In the genomic region with DNA sequence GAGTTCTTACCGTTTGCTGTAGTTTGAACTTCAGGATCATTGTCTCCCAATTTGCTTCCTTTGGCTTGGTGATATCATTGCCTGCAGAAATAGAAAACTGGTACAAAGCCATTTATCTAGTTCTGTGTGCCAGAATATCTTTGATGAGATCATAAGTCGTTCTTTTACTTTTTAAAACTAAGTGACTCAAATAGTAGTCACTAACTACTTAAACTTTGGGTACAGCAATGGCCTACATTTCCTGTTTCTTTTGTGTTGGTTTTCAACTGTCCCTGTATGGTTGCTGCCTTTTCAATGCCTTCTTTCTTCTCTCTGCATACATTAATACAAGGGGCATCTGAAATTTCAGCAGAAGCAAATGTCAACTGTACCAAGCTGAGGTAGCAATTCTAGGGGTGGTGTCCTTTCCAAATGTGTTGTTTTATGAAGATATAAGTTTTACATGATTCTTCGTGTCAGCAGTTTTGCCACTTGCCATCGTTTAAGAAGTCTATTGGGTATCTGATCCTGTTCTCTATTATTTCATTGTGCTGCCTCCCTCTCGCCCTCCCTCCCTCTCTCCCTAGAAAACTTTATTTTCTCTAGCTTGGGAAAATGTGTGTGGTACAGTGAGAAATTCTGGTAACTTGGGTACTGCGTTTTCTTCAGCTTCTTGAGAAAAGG, we compare ENCODE assay signal across 13 cellular contexts.
DNase-seq lines count a peak whose midpoint lies in the region; ATAC-seq, FAIRE-seq and TF ChIP-seq lines count a peak whose summit lies in the region.
"Had no signal": no experiment of that assay in that cellular context is flagged by ENCODE, and none has a peak within 500 bp of the region (broad histone marks: within the 10 kb centered on the region; RNA-seq: fewer than 3 reads in every experiment).

No MANE protein-coding gene starts in this region.

- intact Hi-C loops in MCF 10A (cut with micrococcal nuclease), result no loop called here
- intact Hi-C loops in breast epithelium (cut with DNase I; ENCODE audit: low total_unique reads), result no loop called here
- intact Hi-C loops in naive thymus-derived CD4-positive, alpha-beta T cell (cut with micrococcal nuclease), result no loop called here

- no peak for TF ChIP-seq POLR2A in breast epithelium (IDR thresholded peaks at IDR 0.05)

- H3K9me3 Mint-ChIP-seq in MCF 10A (ENCODE audit: unreplicated experiment), result no peaks in the 10 kb centered on the region
- no peaks in the 10 kb centered on the region for H3K9me3 Mint-ChIP-seq in T-cell
- H3K9me3 Mint-ChIP-seq in stimulated activated naive CD8-positive, alpha-beta T cell treated with anti-CD3 and anti-CD28 coated beads, Interleukin-15, Interleukin-2, amounts not matched to agents 100 ng/mL and 50 ng/mL, for 24 hours, result no peaks in the 10 kb centered on the region
- peaks cover 0 to 2% (median 0%) of the 10 kb centered on the region in 11 donors for H3K9me3 Mint-ChIP-seq in naive thymus-derived CD4-positive, alpha-beta T cell
- H3K9me3 Mint-ChIP-seq: T-helper 1 cell treated with Interleukin-12 subunit alpha and Interleukin-12 subunit beta and Interleukin-4 antibody, amounts not matched to agents 30 μg/mL and 1 μg/mL, for 36 hours had no signal

- H3K36me3 ChIP-seq in breast epithelium, result no peaks in the 10 kb centered on the region
- H3K36me3 ChIP-seq in naive thymus-derived CD4-positive, alpha-beta T cell (ENCODE audit: control insufficient read depth in 2 of 3, insufficient read depth in 3 of 3, low read length in 3 of 3), result no peaks in the 10 kb centered on the region

- no peaks in the 10 kb centered on the region for H3K27me3 ChIP-seq in breast epithelium
- H3K27me3 ChIP-seq in naive thymus-derived CD4-positive, alpha-beta T cell (ENCODE audit: control insufficient read depth in 2 of 2, insufficient read depth in 2 of 2, low read length in 2 of 2), result no peaks in the 10 kb centered on the region

- no peak overlapping the region for H3K4me3 ChIP-seq in breast epithelium
- no peak overlapping the region for H3K4me3 ChIP-seq in fibroblast of pulmonary artery (replicated peaks; ENCODE audit: low read depth, low read length)
- H3K4me3 ChIP-seq in naive thymus-derived CD4-positive, alpha-beta T cell (ENCODE audit: low read length), result no peak overlapping the region

- H3K36me3 Mint-ChIP-seq in MCF 10A (ENCODE audit: insufficient read depth, unreplicated experiment) (no peaks in the 10 kb centered on the region), T-cell (peaks cover 38% of the 10 kb centered on the region)
- peaks cover 23% of the 10 kb centered on the region for H3K36me3 Mint-ChIP-seq in stimulated activated naive CD8-positive, alpha-beta T cell treated with anti-CD3 and anti-CD28 coated beads, Interleukin-15, Interleukin-2, amounts not matched to agents 100 ng/mL and 50 ng/mL, for 24 hours (ENCODE audit: low read depth)
- peaks cover 4 to 32% (median 18%) of the 10 kb centered on the region in 5 donors for H3K36me3 Mint-ChIP-seq in naive thymus-derived CD4-positive, alpha-beta T cell

- H3K27ac Mint-ChIP-seq in MCF 10A (ENCODE audit: low read depth, unreplicated experiment) (peak overlapping the region; percentile 66), T-cell (peak overlapping the region; percentile 18 to 74)
- H3K27ac Mint-ChIP-seq in stimulated activated naive CD8-positive, alpha-beta T cell treated with anti-CD3 and anti-CD28 coated beads, Interleukin-15, Interleukin-2, amounts not matched to agents 100 ng/mL and 50 ng/mL, for 24 hours, result peak overlapping the region; percentile 22
- peak overlapping the region in 2 of 9 donors; percentile 12 to 13 for H3K27ac Mint-ChIP-seq in naive thymus-derived CD4-positive, alpha-beta T cell
- H3K27ac Mint-ChIP-seq: T-helper 1 cell treated with Interleukin-12 subunit alpha and Interleukin-12 subunit beta and Interleukin-4 antibody, amounts not matched to agents 30 μg/mL and 1 μg/mL, for 36 hours had no signal

- no peaks in the 10 kb centered on the region for H3K9me3 ChIP-seq in breast epithelium
- no peaks in the 10 kb centered on the region for H3K9me3 ChIP-seq in naive thymus-derived CD4-positive, alpha-beta T cell (ENCODE audit: control insufficient read depth in 2 of 3, low read length in 3 of 3)

- BruUV-seq in MCF 10A (replicated peaks; lab: Mats Ljungman, UMichigan), result no TSS peak

- H3K4me1 Mint-ChIP-seq in MCF 10A (ENCODE audit: insufficient read depth, unreplicated experiment), result peaks cover 13% of the 10 kb centered on the region
- peaks cover 27 to 31% (median 31%) of the 10 kb centered on the region in 3 donors for H3K4me1 Mint-ChIP-seq in T-cell
- H3K4me1 Mint-ChIP-seq in stimulated activated naive CD8-positive, alpha-beta T cell treated with anti-CD3 and anti-CD28 coated beads, Interleukin-15, Interleukin-2, amounts not matched to agents 100 ng/mL and 50 ng/mL, for 24 hours (ENCODE audit: low read depth), result peaks cover 26% of the 10 kb centered on the region
- peaks cover 9 to 36% (median 18%) of the 10 kb centered on the region in 7 donors for H3K4me1 Mint-ChIP-seq in naive thymus-derived CD4-positive, alpha-beta T cell

- no peak overlapping the region for H3K27ac ChIP-seq in breast epithelium
- H3K27ac ChIP-seq in naive thymus-derived CD4-positive, alpha-beta T cell (ENCODE audit: low read depth, low read length), result no peak overlapping the region

- POLR2A ChIA-PET in MCF 10A (lab: Yijun Ruan, JAX), result interaction anchor here (0.6 kb wide), 1 partner anchor 1111 kb away, joined by 6 read pairs; no protein-coding TSS in a partner anchor
- POLR2A ChIA-PET in T-cell (lab: Charles Lee), result no interaction called here
- POLR2A ChIA-PET in naive thymus-derived CD4-positive, alpha-beta T cell (lab: Charles Lee), result interaction anchor here (0.6 kb wide), 2 partner anchors 8 to 280 kb away, joined by 3 to 5 read pairs; no protein-coding TSS in a partner anchor

- TF ChIP-seq CTCF in MCF 10A (IDR thresholded peaks at IDR 0.05; ENCODE audit: unreplicated experiment), result no peak
- TF ChIP-seq CTCF in breast epithelium (IDR thresholded peaks at IDR 0.05), result no peak
- no peak for TF ChIP-seq CTCF in fibroblast of pulmonary artery (IDR thresholded peaks at IDR 0.05; ENCODE audit: low read length, missing control alignments)

- CTCF ChIA-PET in MCF 10A (lab: Yijun Ruan, JAX) (no interaction called here), T-cell (lab: Charles Lee) (no interaction called here)
- CTCF ChIA-PET in naive thymus-derived CD4-positive, alpha-beta T cell (lab: Charles Lee), result no interaction called here

- peak; percentile 5 for DNase-seq in MCF 10A (ENCODE audit: unreplicated experiment)
- DNase-seq in breast epithelium (ENCODE audit: low spot score in 2 of 2), result no peak
- DNase-seq in T-cell, result no peak
- DNase-seq in fibroblast of pulmonary artery (ENCODE audit: low read depth), result peak; percentile 22
- no peak for DNase-seq in frontal cortex (ENCODE audit: low spot score in 2 of 2)
- no peak for DNase-seq in naive thymus-derived CD4-positive, alpha-beta T cell
- DNase-seq: effector CD8-positive, alpha-beta T cell; Kasumi-1; NCI-H510A treated with DMSO at 0.1 percent for 48 hours; occipital lobe had no signal

- no peak for ATAC-seq in T-cell (replicated peaks in 1 of 4)
- ATAC-seq in naive thymus-derived CD4-positive, alpha-beta T cell, result no peak
- no peak for ATAC-seq in GM18909 (IDR thresholded peaks at IDR 0.05; ENCODE audit: poor library complexity, unreplicated experiment)

- no peaks in the 10 kb centered on the region for H3K4me1 ChIP-seq in breast epithelium
- H3K4me1 ChIP-seq in naive thymus-derived CD4-positive, alpha-beta T cell (ENCODE audit: control insufficient read depth in 2 of 2, insufficient read depth in 2 of 2, low read length in 2 of 2), result no peaks in the 10 kb centered on the region

- H3K27me3 Mint-ChIP-seq in MCF 10A (ENCODE audit: insufficient read depth, unreplicated experiment), result no peaks in the 10 kb centered on the region
- no peaks in the 10 kb centered on the region for H3K27me3 Mint-ChIP-seq in T-cell
- no peaks in the 10 kb centered on the region for H3K27me3 Mint-ChIP-seq in stimulated activated naive CD8-positive, alpha-beta T cell treated with anti-CD3 and anti-CD28 coated beads, Interleukin-15, Interleukin-2, amounts not matched to agents 100 ng/mL and 50 ng/mL, for 24 hours
- H3K27me3 Mint-ChIP-seq in naive thymus-derived CD4-positive, alpha-beta T cell, result no peaks in the 10 kb centered on the region

- FAIRE-seq in frontal cortex (lab: Jason Lieb, UNC), result no peak

- no peak overlapping the region for H3K4me3 Mint-ChIP-seq in MCF 10A (ENCODE audit: unreplicated experiment)
- no peak overlapping the region for H3K4me3 Mint-ChIP-seq in T-cell
- H3K4me3 Mint-ChIP-seq in stimulated activated naive CD8-positive, alpha-beta T cell treated with anti-CD3 and anti-CD28 coated beads, Interleukin-15, Interleukin-2, amounts not matched to agents 100 ng/mL and 50 ng/mL, for 24 hours, result no peak overlapping the region
- H3K4me3 Mint-ChIP-seq in naive thymus-derived CD4-positive, alpha-beta T cell, result no peak overlapping the region
- H3K4me3 Mint-ChIP-seq: T-helper 1 cell treated with Interleukin-12 subunit alpha and Interleukin-12 subunit beta and Interleukin-4 antibody, amounts not matched to agents 30 μg/mL and 1 μg/mL, for 36 hours had no signal

Comparison
In these comparisons a context has a peak if more than half of its experiments do, and no peak if none do; other contexts are left out.
1. DNase-seq: peak in MCF 10A (single experiment) and fibroblast of pulmonary artery (single experiment); none in breast epithelium (0 of 2), T-cell (0 of 34), frontal cortex (0 of 2) and naive thymus-derived CD4-positive, alpha-beta T cell (0 of 9).
2. POLR2A ChIA-PET loops: an anchor here in MCF 10A (0.6 kb wide) and naive thymus-derived CD4-positive, alpha-beta T cell (0.6 kb wide); none called in T-cell.